Comparison of ENCODE assay signal across 35 cellular contexts in genomic region chr2:26616032-26616863, GRCh38. TPM values are rescaled to one million over a fixed set of nuclear protein-coding genes. Genes with fewer than 3 reads are reported as not detected.
DNase-seq lines count a peak whose midpoint lies in the region; ATAC-seq and TF ChIP-seq lines count a peak whose summit lies in the region.
"Had no signal": no experiment of that assay in that cellular context is flagged by ENCODE, and none has a peak within 500 bp of the region (broad histone marks: within the 10 kb centered on the region; RNA-seq: fewer than 3 reads in every experiment).

No MANE protein-coding gene starts in this region.

- H3K4ac ChIP-seq in neuronal stem cell (ENCODE audit: low read length): no peak overlapping the region

- H3K14ac ChIP-seq in neuronal stem cell (ENCODE audit: low read length): no peak overlapping the region

- no peak overlapping the region for H2BK120ac ChIP-seq in neuronal stem cell (ENCODE audit: low read depth, low read length)

- H2AFZ ChIP-seq in neuronal stem cell (ENCODE audit: low read length): peak overlapping the region; percentile 54
- H2AFZ ChIP-seq: GM23248 had no signal

- WGBS in neuronal stem cell (ENCODE audit: extremely low coverage in 2 of 2, insufficient read length in 2 of 2, insufficient replicate concordance in 1 of 2), 2 donors: no CpG with 5 or more reads among the region's 17 CpGs
- 73% methylated on average over 12 to 17 of the region's 17 CpGs for WGBS in upper lobe of left lung, 2 donors

- no peak overlapping the region for H3K4me2 ChIP-seq in neuronal stem cell (ENCODE audit: insufficient read depth, low read length, poor library complexity, severe bottlenecking)
- H3K4me2 ChIP-seq: A549 had no signal

- H3K27me3 ChIP-seq in neuronal stem cell (ENCODE audit: control insufficient read depth in 3 of 3, insufficient read depth in 3 of 3, low read depth in 1 of 3, low read length in 3 of 3) (peaks cover 0 to 44% (median 3%) of the 10 kb centered on the region in 3 experiments), upper lobe of left lung (no peaks in the 10 kb centered on the region)
- H3K27me3 ChIP-seq: MG63, vagina had no signal

- H3K36me3 ChIP-seq in neuronal stem cell (replicated peaks in 1 of 2; ENCODE audit: control insufficient read depth in 2 of 2, insufficient read depth in 2 of 2, low read length in 2 of 2) (no peaks in the 10 kb centered on the region), upper lobe of left lung (no peaks in the 10 kb centered on the region)
- H3K36me3 ChIP-seq: left ventricle myocardium inferior, MG63, vagina had no signal

- no peak overlapping the region for H3K23ac ChIP-seq in neuronal stem cell (ENCODE audit: low read depth, low read length, poor library complexity)

- no peak for TF ChIP-seq CTCF in coronary artery (IDR thresholded peaks at IDR 0.05)
- no peak for TF ChIP-seq CTCF in upper lobe of left lung (IDR thresholded peaks at IDR 0.05)

- H3K4me3 Mint-ChIP-seq in activated T-cell treated with anti-CD3 and anti-CD28 coated beads, Interleukin-2, amount 50 U/mL, for 24 hours: no peak overlapping the region
- no peak overlapping the region for H3K4me3 Mint-ChIP-seq in activated T-cell treated with anti-CD3 and anti-CD28 coated beads, Interleukin-2, amount 50 U/mL, for 4 hours
- H3K4me3 Mint-ChIP-seq: activated naive CD8-positive, alpha-beta T cell treated with anti-CD3 and anti-CD28 coated beads, Interleukin-2, amount 50 U/mL, for 24 hours; CD4-positive, alpha-beta memory T cell; HFFc6; naive B cell had no signal

- H2BK15ac ChIP-seq in neuronal stem cell (ENCODE audit: low read length): no peak overlapping the region

- no peaks in the 10 kb centered on the region for H3K9me3 Mint-ChIP-seq in activated T-cell treated with anti-CD3 and anti-CD28 coated beads, Interleukin-2, amount 50 U/mL, for 24 hours
- H3K9me3 Mint-ChIP-seq in activated T-cell treated with anti-CD3 and anti-CD28 coated beads, Interleukin-2, amount 50 U/mL, for 4 hours: peaks cover under 1% of the 10 kb centered on the region
- H3K9me3 Mint-ChIP-seq: activated naive CD8-positive, alpha-beta T cell treated with anti-CD3 and anti-CD28 coated beads, Interleukin-2, amount 50 U/mL, for 24 hours; HFFc6 had no signal

- no peak for TF ChIP-seq POLR2A in upper lobe of left lung (IDR thresholded peaks at IDR 0.05)

- peaks cover 28 to 31% of the 10 kb centered on the region in 2 donors for H3K4me1 ChIP-seq in neuronal stem cell (ENCODE audit: control insufficient read depth in 2 of 2, insufficient read depth in 1 of 2, low read depth in 1 of 2, low read length in 2 of 2)
- H3K4me1 ChIP-seq in upper lobe of left lung: peaks cover 27 to 39% (median 34%) of the 10 kb centered on the region in 4 donors
- H3K4me1 ChIP-seq: psoas muscle had no signal

- peak overlapping the region; percentile 41 for H2AK5ac ChIP-seq in neuronal stem cell (ENCODE audit: low read depth, low read length)

- H3K27me3 Mint-ChIP-seq in activated T-cell treated with anti-CD3 and anti-CD28 coated beads, Interleukin-2, amount 50 U/mL, for 24 hours: peaks cover 6% of the 10 kb centered on the region
- peaks cover 17% of the 10 kb centered on the region for H3K27me3 Mint-ChIP-seq in activated T-cell treated with anti-CD3 and anti-CD28 coated beads, Interleukin-2, amount 50 U/mL, for 4 hours (ENCODE audit: low read depth)

- DNase-seq in activated T-cell treated with anti-CD3 and anti-CD28 coated beads, Interleukin-2, amount 50 U/mL, for 24 hours: peak; percentile 17
- DNase-seq in activated T-cell treated with anti-CD3 and anti-CD28 coated beads, Interleukin-2, amount 50 U/mL, for 4 hours: no peak
- DNase-seq in coronary artery (ENCODE audit: low spot score): peak; percentile 66
- no peak for DNase-seq in neuronal stem cell (ENCODE audit: low spot score)
- peak in 1 of 2 donors; percentile 66 for DNase-seq in upper lobe of left lung
- DNase-seq in stimulated activated naive CD4-positive, alpha-beta T cell (lab: John Stamatoyannopoulos, UW): no peak
- no peak for DNase-seq in activated CD4-positive, CD25-positive, alpha-beta regulatory T cell (lab: John Stamatoyannopoulos, UW)
- no peak for DNase-seq in epidermal melanocyte (ENCODE audit: insufficient read length, low spot score)
- DNase-seq: activated CD4-positive, alpha-beta T cell treated with anti-CD3 and anti-CD28 coated beads for 4 hours; activated naive CD4-positive, alpha-beta T cell; activated naive CD8-positive, alpha-beta T cell treated with anti-CD3 and anti-CD28 coated beads, Interleukin-2, amount 50 U/mL, for 24 hours; activated T-cell treated with anti-CD3 and anti-CD28 coated beads, Interleukin-2, amount 50 U/mL, for 48 hours; AML-193; CD4-positive, alpha-beta memory T cell; cortex of kidney; effector memory CD4-positive, alpha-beta T cell; GM23248; HFFc6; KG1; left ventricle myocardium inferior; MG63; naive B cell; NCI-H1105; NCI-H1930; psoas muscle; stimulated activated naive CD4-positive, alpha-beta T cell treated with Interleukin-2 at 50 U/mL for 16 hours had no signal

- H2BK12ac ChIP-seq in neuronal stem cell (ENCODE audit: low read length): no peak overlapping the region

- H4K8ac ChIP-seq in neuronal stem cell (ENCODE audit: low read depth, low read length): no peak overlapping the region

- H3K4me3 ChIP-seq in coronary artery (no peak overlapping the region), neuronal stem cell (ENCODE audit: low read length in 2 of 2) (no peak overlapping the region), upper lobe of left lung (no peak overlapping the region)
- H3K4me3 ChIP-seq: A549, GM23248, left ventricle myocardium inferior, MG63, psoas muscle, vagina had no signal

- H3K4me1 Mint-ChIP-seq in activated T-cell treated with anti-CD3 and anti-CD28 coated beads, Interleukin-2, amount 50 U/mL, for 24 hours (ENCODE audit: low read depth): peaks cover 2% of the 10 kb centered on the region
- peaks cover 2% of the 10 kb centered on the region for H3K4me1 Mint-ChIP-seq in activated T-cell treated with anti-CD3 and anti-CD28 coated beads, Interleukin-2, amount 50 U/mL, for 4 hours (ENCODE audit: low read depth)

- H4K91ac ChIP-seq in neuronal stem cell (ENCODE audit: low read depth, low read length, poor library complexity): no peak overlapping the region

- H3K27ac ChIP-seq in coronary artery (no peak overlapping the region), neuronal stem cell (replicated peaks; ENCODE audit: low read length) (no peak overlapping the region), upper lobe of left lung (peak overlapping the region in 3 of 4 donors; percentile 32 to 69 (median 42))
- H3K27ac ChIP-seq: GM23248, left ventricle myocardium inferior, psoas muscle, vagina had no signal

- peaks cover 0 to 4% of the 10 kb centered on the region in 2 donors for H3K9me3 ChIP-seq in neuronal stem cell (replicated peaks in 1 of 2; ENCODE audit: control insufficient read depth in 2 of 2, insufficient read depth in 1 of 2, low read depth in 1 of 2, low read length in 2 of 2)
- H3K9me3 ChIP-seq in upper lobe of left lung: no peaks in the 10 kb centered on the region
- H3K9me3 ChIP-seq: A549, MG63, psoas muscle, vagina had no signal

- no peak for ATAC-seq in activated T-cell treated with anti-CD3 and anti-CD28 coated beads, Interleukin-2, amount 50 U/mL, for 4 hours
- ATAC-seq in upper lobe of left lung (ENCODE audit: low FRiP score in 2 of 2): no peak
- ATAC-seq: activated naive CD8-positive, alpha-beta T cell treated with anti-CD3 and anti-CD28 coated beads, Interleukin-2, amount 50 U/mL, for 24 hours; psoas muscle had no signal

- H2BK5ac ChIP-seq in neuronal stem cell (ENCODE audit: low read length): no peak overlapping the region

- no peaks in the 10 kb centered on the region for H3K79me1 ChIP-seq in neuronal stem cell (ENCODE audit: low read depth, low read length)

- no peak for TF ChIP-seq EP300 in upper lobe of left lung (IDR thresholded peaks at IDR 0.05)

- no peaks in the 10 kb centered on the region for H3K36me3 Mint-ChIP-seq in activated T-cell treated with anti-CD3 and anti-CD28 coated beads, Interleukin-2, amount 50 U/mL, for 24 hours (ENCODE audit: low read depth)
- H3K36me3 Mint-ChIP-seq in activated T-cell treated with anti-CD3 and anti-CD28 coated beads, Interleukin-2, amount 50 U/mL, for 4 hours (ENCODE audit: insufficient read depth): no peaks in the 10 kb centered on the region
- H3K36me3 Mint-ChIP-seq: CD4-positive, alpha-beta memory T cell; naive B cell had no signal

- no peak overlapping the region for H3K9ac ChIP-seq in neuronal stem cell (ENCODE audit: low read depth, low read length, poor library complexity)
- H3K9ac ChIP-seq: GM23248 had no signal

- peak overlapping the region; percentile 88 for H3K18ac ChIP-seq in neuronal stem cell (ENCODE audit: low read length)

- no peak overlapping the region for H3K27ac Mint-ChIP-seq in activated T-cell treated with anti-CD3 and anti-CD28 coated beads, Interleukin-2, amount 50 U/mL, for 24 hours
- H3K27ac Mint-ChIP-seq: activated naive CD8-positive, alpha-beta T cell treated with anti-CD3 and anti-CD28 coated beads, Interleukin-2, amount 50 U/mL, for 24 hours; CD4-positive, alpha-beta memory T cell; HFFc6 had no signal

RNA-seq across cellular contexts. Expression of gene CIB4, which starts 24.9 kb away (rescaled TPM):
- not detected for total RNA-seq in activated T-cell treated with anti-CD3 and anti-CD28 coated beads, Interleukin-2, amount 50 U/mL, for 4 hours
- polyA plus RNA-seq in neuronal stem cell (2013, experiment 1 of 2): not detected
- not detected for polyA plus RNA-seq in neuronal stem cell (2013, experiment 2 of 2)
- not detected for total RNA-seq in upper lobe of left lung
- total RNA-seq: astrocyte; cardiac septum; CD4-positive, alpha-beta memory T cell; Daoy; epithelial cell of proximal tubule; GM23248; HFFc6; left ventricle myocardium inferior; psoas muscle; skeletal muscle tissue; T-helper 2 cell treated with Interferon-gamma antibody and Interleukin-4, amounts not matched to agents 100 ng/mL and 5 ng/mL, for 36 hours; temporal lobe; vagina had no signal
- polyA plus RNA-seq: CD4-positive, alpha-beta memory T cell; GM23248; psoas muscle had no signal

Comparison
In these comparisons a context has a peak if more than half of its experiments do, and no peak if none do; other contexts are left out.
1. DNase-seq: peak in activated T-cell treated with anti-CD3 and anti-CD28 coated beads, Interleukin-2, amount 50 U/mL, for 24 hours (single experiment) and coronary artery (single experiment); none in activated T-cell treated with anti-CD3 and anti-CD28 coated beads, Interleukin-2, amount 50 U/mL, for 4 hours (single experiment), neuronal stem cell (single experiment), stimulated activated naive CD4-positive, alpha-beta T cell (0 of 6), activated CD4-positive, CD25-positive, alpha-beta regulatory T cell (0 of 4) and epidermal melanocyte (single experiment).
2. H3K27ac ChIP-seq: peak in upper lobe of left lung (3 of 4); none in coronary artery (0 of 2) and neuronal stem cell (single experiment).